Comparison of ENCODE assay signal across 15 cellular contexts in genomic region chr16:508884-509736, GRCh38. TPM values are rescaled to one million over a fixed set of nuclear protein-coding genes. Genes with fewer than 3 reads are reported as not detected.
A peak's percentile ranks its signal among the peaks of the same experiment; 100 is the strongest.
DNase-seq lines count a peak whose midpoint lies in the region; ATAC-seq and TF ChIP-seq lines count a peak whose summit lies in the region.
"Had no signal": no experiment of that assay in that cellular context is flagged by ENCODE, and none has a peak within 500 bp of the region (broad histone marks: within the 10 kb centered on the region; RNA-seq: fewer than 3 reads in every experiment).

No MANE protein-coding gene starts in this region.

- intact Hi-C loops in activated T-helper 1 cell treated with anti-CD3 and anti-CD28 coated beads, Interleukin-12 subunit alpha, Interleukin-12 subunit beta, Interleukin-2, Interleukin-4 antibody, amounts not matched to agents 30 ng/mL and 10 ng/mL and 1 ng/mL, durations not matched to agents 14 hours and 24 hours and 36 hours (cut with micrococcal nuclease), result no loop called here

- TF ChIP-seq CTCF in C4-2B (conservative IDR thresholded peaks at IDR 0.05) (no peak), liver (IDR thresholded peaks at IDR 0.05; ENCODE audit: low read depth, low read length, missing input control) (no peak)

- H3K4me1 ChIP-seq in liver (ENCODE audit: control insufficient read depth in 4 of 4, insufficient read depth in 4 of 4, low read length in 3 of 4), result peaks cover 3 to 20% (median 11%) of the 10 kb centered on the region in 4 donors
- H3K4me1 ChIP-seq: SJSA1 had no signal

- 52% methylated on average over 18 of the region's 18 CpGs for WGBS in liver

- DNase-seq in NCI-H2196 (lab: John Stamatoyannopoulos, UW; ENCODE audit: unreplicated experiment) (peak; percentile 16), brain pericyte (ENCODE audit: low read depth, low spot score) (peak; percentile 83), epidermal melanocyte (ENCODE audit: insufficient read length, low spot score) (no peak)
- no peak for DNase-seq in activated T-helper 1 cell treated with anti-CD3 and anti-CD28 coated beads, Interleukin-12 subunit alpha, Interleukin-12 subunit beta, Interleukin-2, Interleukin-4 antibody, amounts not matched to agents 30 ng/mL and 10 ng/mL and 1 ng/mL, durations not matched to agents 14 hours and 24 hours and 36 hours (ENCODE audit: low spot score)
- DNase-seq: effector memory CD8-positive, alpha-beta T cell; NCI-H345 had no signal

- H3K9ac ChIP-seq in liver (ENCODE audit: low read depth in 1 of 2, low read length in 2 of 2), result no peak overlapping the region

- no peaks in the 10 kb centered on the region for H3K27me3 Mint-ChIP-seq in activated T-helper 1 cell treated with anti-CD3 and anti-CD28 coated beads, Interleukin-12 subunit alpha, Interleukin-12 subunit beta, Interleukin-2, Interleukin-4 antibody, amounts not matched to agents 30 ng/mL and 10 ng/mL and 1 ng/mL, durations not matched to agents 14 hours and 24 hours and 36 hours (ENCODE audit: insufficient read depth)
- H3K27me3 Mint-ChIP-seq: activated naive CD4-positive, alpha-beta T cell treated with anti-CD3 and anti-CD28 coated beads, Interleukin-2, amount 50 U/mL, for 24 hours; effector memory CD8-positive, alpha-beta T cell had no signal

- no peak overlapping the region for H3K4me3 ChIP-seq in liver (ENCODE audit: low read depth in 1 of 3, low read length in 3 of 3)
- H3K4me3 ChIP-seq: SJSA1, thoracic aorta had no signal

- no peaks in the 10 kb centered on the region for H3K9me3 ChIP-seq in liver (ENCODE audit: control insufficient read depth in 4 of 4, low read length in 3 of 4)
- H3K9me3 ChIP-seq: SJSA1, thoracic aorta had no signal

- H3K9me3 Mint-ChIP-seq in activated T-helper 1 cell treated with anti-CD3 and anti-CD28 coated beads, Interleukin-12 subunit alpha, Interleukin-12 subunit beta, Interleukin-2, Interleukin-4 antibody, amounts not matched to agents 30 ng/mL and 10 ng/mL and 1 ng/mL, durations not matched to agents 14 hours and 24 hours and 36 hours, result no peaks in the 10 kb centered on the region
- H3K9me3 Mint-ChIP-seq: activated naive CD4-positive, alpha-beta T cell treated with anti-CD3 and anti-CD28 coated beads, Interleukin-2, amount 50 U/mL, for 24 hours; effector memory CD8-positive, alpha-beta T cell had no signal

- H3K27ac ChIP-seq in C4-2B (peak overlapping the region; percentile 60), liver (ENCODE audit: low read depth in 1 of 2, low read length in 2 of 2) (peak overlapping the region in 1 of 2 donors; percentile 12)
- H3K27ac ChIP-seq: SJSA1, thoracic aorta had no signal

- H3K36me3 ChIP-seq in liver (ENCODE audit: control insufficient read depth in 4 of 4, insufficient read depth in 3 of 4, low read depth in 1 of 4, low read length in 3 of 4), result peaks cover 4 to 30% (median 6%) of the 10 kb centered on the region in 4 donors
- H3K36me3 ChIP-seq: SJSA1 had no signal

- H3K27me3 ChIP-seq in liver (ENCODE audit: control insufficient read depth in 4 of 4, insufficient read depth in 4 of 4, low read length in 3 of 4), result no peaks in the 10 kb centered on the region
- H3K27me3 ChIP-seq: SJSA1 had no signal

- H3K4me1 Mint-ChIP-seq in activated T-helper 1 cell treated with anti-CD3 and anti-CD28 coated beads, Interleukin-12 subunit alpha, Interleukin-12 subunit beta, Interleukin-2, Interleukin-4 antibody, amounts not matched to agents 30 ng/mL and 10 ng/mL and 1 ng/mL, durations not matched to agents 14 hours and 24 hours and 36 hours (ENCODE audit: low read depth), result no peaks in the 10 kb centered on the region
- H3K4me1 Mint-ChIP-seq: activated naive CD4-positive, alpha-beta T cell treated with anti-CD3 and anti-CD28 coated beads, Interleukin-2, amount 50 U/mL, for 24 hours had no signal

- H3K4me3 Mint-ChIP-seq in activated T-helper 1 cell treated with anti-CD3 and anti-CD28 coated beads, Interleukin-12 subunit alpha, Interleukin-12 subunit beta, Interleukin-2, Interleukin-4 antibody, amounts not matched to agents 30 ng/mL and 10 ng/mL and 1 ng/mL, durations not matched to agents 14 hours and 24 hours and 36 hours, result no peak overlapping the region
- H3K4me3 Mint-ChIP-seq: activated naive CD4-positive, alpha-beta T cell treated with anti-CD3 and anti-CD28 coated beads, Interleukin-2, amount 50 U/mL, for 24 hours; effector memory CD8-positive, alpha-beta T cell had no signal

- H3K36me3 Mint-ChIP-seq in activated T-helper 1 cell treated with anti-CD3 and anti-CD28 coated beads, Interleukin-12 subunit alpha, Interleukin-12 subunit beta, Interleukin-2, Interleukin-4 antibody, amounts not matched to agents 30 ng/mL and 10 ng/mL and 1 ng/mL, durations not matched to agents 14 hours and 24 hours and 36 hours (ENCODE audit: low read depth), result no peaks in the 10 kb centered on the region
- H3K36me3 Mint-ChIP-seq: activated naive CD4-positive, alpha-beta T cell treated with anti-CD3 and anti-CD28 coated beads, Interleukin-2, amount 50 U/mL, for 24 hours had no signal

- ATAC-seq in HG03039 (IDR thresholded peaks at IDR 0.05; ENCODE audit: unreplicated experiment) (no peak), HG02885 (IDR thresholded peaks at IDR 0.05; ENCODE audit: poor library complexity, unreplicated experiment) (no peak)
- ATAC-seq: effector memory CD8-positive, alpha-beta T cell; HCT116 had no signal

- TF ChIP-seq RAD21 in liver (IDR thresholded peaks at IDR 0.05), result peak in 1 of 2 donors; percentile 33

- H3K27ac Mint-ChIP-seq in activated T-helper 1 cell treated with anti-CD3 and anti-CD28 coated beads, Interleukin-12 subunit alpha, Interleukin-12 subunit beta, Interleukin-2, Interleukin-4 antibody, amounts not matched to agents 30 ng/mL and 10 ng/mL and 1 ng/mL, durations not matched to agents 14 hours and 24 hours and 36 hours, result no peak overlapping the region
- H3K27ac Mint-ChIP-seq: activated naive CD4-positive, alpha-beta T cell treated with anti-CD3 and anti-CD28 coated beads, Interleukin-2, amount 50 U/mL, for 24 hours had no signal

TF ChIP-seq in liver, 16 proteins besides CTCF, POLR2A, EP300 and RAD21:
- TF ChIP-seq HNF4A (conservative IDR thresholded peaks at IDR 0.05) (peak in 1 of 2 donors; percentile 73), YY1 (IDR thresholded peaks at IDR 0.05) (no peak), FOXA1 (IDR thresholded peaks at IDR 0.05) (peak; percentile 10), REST (IDR thresholded peaks at IDR 0.05) (no peak), RXRA (IDR thresholded peaks at IDR 0.05) (peak; percentile 22 to 63), FOXA2 (IDR thresholded peaks at IDR 0.05) (peak; percentile 41), SP1 (IDR thresholded peaks at IDR 0.05) (peak; percentile 47), GABPA (IDR thresholded peaks at IDR 0.05 in 1 of 2, conservative IDR thresholded peaks at IDR 0.05 in 1 of 2) (peak in 1 of 2 donors; percentile 80)

RNA-seq across cellular contexts. Expression of gene CAPN15, which starts 18.4 kb away (rescaled TPM):
- total RNA-seq in liver, result 10 to 100 TPM; 26.2 to 37.2 TPM
- 10 to 100 TPM in 1 of 2 donors, 1 to 10 TPM in 1; 5.9 to 17.0 TPM for polyA plus RNA-seq in liver
- 122 and 124 TPM in 2 replicates for total RNA-seq in activated T-helper 1 cell treated with anti-CD3 and anti-CD28 coated beads, Interleukin-12 subunit alpha, Interleukin-12 subunit beta, Interleukin-2, Interleukin-4 antibody, amounts not matched to agents 30 ng/mL and 10 ng/mL and 1 ng/mL, durations not matched to agents 14 hours and 24 hours and 36 hours

RNA-seq across cellular contexts. Expression of gene PRR35, which starts 51.1 kb away (rescaled TPM):
- not detected for total RNA-seq in liver
- polyA plus RNA-seq in liver, result not detected
- total RNA-seq in activated T-helper 1 cell treated with anti-CD3 and anti-CD28 coated beads, Interleukin-12 subunit alpha, Interleukin-12 subunit beta, Interleukin-2, Interleukin-4 antibody, amounts not matched to agents 30 ng/mL and 10 ng/mL and 1 ng/mL, durations not matched to agents 14 hours and 24 hours and 36 hours, result not detected in 2 replicates
- total RNA-seq: right cardiac atrium, SJSA1 had no signal
- polyA plus RNA-seq: right cardiac atrium had no signal

RNA-seq across cellular contexts. Expression of gene NHLRC4, which starts 57.7 kb away (rescaled TPM):
- 1 to 10 TPM in 1 of 2 donors, under 1 TPM in 1; 0.25 to 7.0 TPM for total RNA-seq in liver
- polyA plus RNA-seq in liver, result under 1 TPM in 1 of 2 donors, not detected in 1; 0.17 TPM
- total RNA-seq in activated T-helper 1 cell treated with anti-CD3 and anti-CD28 coated beads, Interleukin-12 subunit alpha, Interleukin-12 subunit beta, Interleukin-2, Interleukin-4 antibody, amounts not matched to agents 30 ng/mL and 10 ng/mL and 1 ng/mL, durations not matched to agents 14 hours and 24 hours and 36 hours, result 1.0 and 1.2 TPM in 2 replicates

Comparison
In these comparisons a context has a peak if more than half of its experiments do, and no peak if none do; other contexts are left out.
1. DNase-seq: peak in NCI-H2196 (single experiment) and brain pericyte (single experiment); none in epidermal melanocyte (single experiment) and activated T-helper 1 cell treated with anti-CD3 and anti-CD28 coated beads, Interleukin-12 subunit alpha, Interleukin-12 subunit beta, Interleukin-2, Interleukin-4 antibody, amounts not matched to agents 30 ng/mL and 10 ng/mL and 1 ng/mL, durations not matched to agents 14 hours and 24 hours and 36 hours (single experiment).